Comparison of ENCODE assay signal across 8 cellular contexts in genomic region chrX:135973025-135973547, GRCh38. TPM values are rescaled to one million over a fixed set of nuclear protein-coding genes. Genes with fewer than 3 reads are reported as not detected.
A peak's percentile ranks its signal among the peaks of the same experiment; 100 is the strongest.
DNase-seq lines count a peak whose midpoint lies in the region; ATAC-seq lines count a peak whose summit lies in the region.

No MANE protein-coding gene starts in this region.

- no peak overlapping the region for H3K23ac ChIP-seq in neuronal stem cell (ENCODE audit: low read depth, low read length, poor library complexity)

- no peaks in the 10 kb centered on the region for H3K79me1 ChIP-seq in neuronal stem cell (ENCODE audit: low read depth, low read length)

- no peak overlapping the region for H2BK15ac ChIP-seq in neuronal stem cell (ENCODE audit: low read length)

- H3K27ac Mint-ChIP-seq in activated T-cell treated with anti-CD3 and anti-CD28 coated beads, Interleukin-2, amount 50 U/mL, for 24 hours: peak overlapping the region; percentile 99
- H3K27ac Mint-ChIP-seq in T-helper 17 cell: peak overlapping the region; percentile 100

- H3K4me1 Mint-ChIP-seq in activated T-cell treated with anti-CD3 and anti-CD28 coated beads, Interleukin-2, amount 50 U/mL, for 24 hours (ENCODE audit: low read depth): peaks cover 19% of the 10 kb centered on the region
- peaks cover 14% of the 10 kb centered on the region for H3K4me1 Mint-ChIP-seq in T-helper 17 cell

- no peak overlapping the region for H4K91ac ChIP-seq in neuronal stem cell (ENCODE audit: low read depth, low read length, poor library complexity)

- DNase-seq in activated T-cell treated with anti-CD3 and anti-CD28 coated beads, Interleukin-2, amount 50 U/mL, for 24 hours: peak; percentile 33
- no peak for DNase-seq in activated T-cell treated with anti-CD3 and anti-CD28 coated beads, Interleukin-2, amount 50 U/mL, for 1 hour
- DNase-seq in T-helper 17 cell (no peak), fibroblast of gingiva (ENCODE audit: low read depth) (peak; percentile 6), neuronal stem cell (ENCODE audit: low spot score) (no peak), DMS 273 treated with DMSO at 0.1 percent for 48 hours (lab: John Stamatoyannopoulos, UW) (no peak), SK-N-DZ (ENCODE audit: low spot score) (no peak)

- peak overlapping the region; percentile 56 for H3K14ac ChIP-seq in neuronal stem cell (ENCODE audit: low read length)

- peaks cover 3% of the 10 kb centered on the region in 2 donors for H3K4me1 ChIP-seq in neuronal stem cell (ENCODE audit: control insufficient read depth in 2 of 2, insufficient read depth in 1 of 2, low read depth in 1 of 2, low read length in 2 of 2)

- H3K9me3 ChIP-seq in T-helper 17 cell (ENCODE audit: control insufficient read depth, low read length, poor library complexity, severe bottlenecking): no peaks in the 10 kb centered on the region
- no peaks in the 10 kb centered on the region for H3K9me3 ChIP-seq in neuronal stem cell (replicated peaks in 1 of 2; ENCODE audit: control insufficient read depth in 2 of 2, insufficient read depth in 1 of 2, low read depth in 1 of 2, low read length in 2 of 2)

- peak overlapping the region; percentile 58 for H3K4me2 ChIP-seq in neuronal stem cell (ENCODE audit: insufficient read depth, low read length, poor library complexity, severe bottlenecking)

- H3K36me3 Mint-ChIP-seq in activated T-cell treated with anti-CD3 and anti-CD28 coated beads, Interleukin-2, amount 50 U/mL, for 24 hours (ENCODE audit: low read depth): peaks cover 18% of the 10 kb centered on the region
- H3K36me3 Mint-ChIP-seq in T-helper 17 cell (ENCODE audit: low read depth): no peaks in the 10 kb centered on the region

- peaks cover 10% of the 10 kb centered on the region for H3K27me3 Mint-ChIP-seq in activated T-cell treated with anti-CD3 and anti-CD28 coated beads, Interleukin-2, amount 50 U/mL, for 24 hours
- H3K27me3 Mint-ChIP-seq in T-helper 17 cell: no peaks in the 10 kb centered on the region

- H3K36me3 ChIP-seq in neuronal stem cell (replicated peaks in 1 of 2; ENCODE audit: control insufficient read depth in 2 of 2, insufficient read depth in 2 of 2, low read length in 2 of 2): peaks cover 0 to 4% of the 10 kb centered on the region in 2 donors

- no peak overlapping the region for H2BK5ac ChIP-seq in neuronal stem cell (ENCODE audit: low read length)

- no peak overlapping the region for H2AK5ac ChIP-seq in neuronal stem cell (ENCODE audit: low read depth, low read length)

- H2AFZ ChIP-seq in neuronal stem cell (ENCODE audit: low read length): peak overlapping the region; percentile 97

- no CpG with 5 or more reads among the region's 10 CpGs for WGBS in neuronal stem cell (ENCODE audit: extremely low coverage in 2 of 2, insufficient read length in 2 of 2, insufficient replicate concordance in 1 of 2), 2 donors

- H3K18ac ChIP-seq in neuronal stem cell (ENCODE audit: low read length): peak overlapping the region; percentile 27

- no peak overlapping the region for H2BK120ac ChIP-seq in neuronal stem cell (ENCODE audit: low read depth, low read length)

- H3K27ac ChIP-seq in neuronal stem cell (replicated peaks; ENCODE audit: low read length): peak overlapping the region; percentile 90

- no peak overlapping the region for H4K8ac ChIP-seq in neuronal stem cell (ENCODE audit: low read depth, low read length)

- H3K4me3 ChIP-seq in neuronal stem cell (ENCODE audit: low read length in 2 of 2): peak overlapping the region; percentile 67 to 99

- no peaks in the 10 kb centered on the region for H3K27me3 ChIP-seq in neuronal stem cell (ENCODE audit: control insufficient read depth in 3 of 3, insufficient read depth in 3 of 3, low read depth in 1 of 3, low read length in 3 of 3)

- H3K4me3 Mint-ChIP-seq in activated T-cell treated with anti-CD3 and anti-CD28 coated beads, Interleukin-2, amount 50 U/mL, for 24 hours: peak overlapping the region; percentile 91
- H3K4me3 Mint-ChIP-seq in T-helper 17 cell: peak overlapping the region; percentile 98

- no peaks in the 10 kb centered on the region for H3K9me3 Mint-ChIP-seq in activated T-cell treated with anti-CD3 and anti-CD28 coated beads, Interleukin-2, amount 50 U/mL, for 24 hours

- ATAC-seq in HG03060 (IDR thresholded peaks at IDR 0.05; ENCODE audit: low read depth, unreplicated experiment) (peak; percentile 22), T-helper 17 cell (no peak)

- H3K4ac ChIP-seq in neuronal stem cell (ENCODE audit: low read length): no peak overlapping the region

- H2BK12ac ChIP-seq in neuronal stem cell (ENCODE audit: low read length): no peak overlapping the region

- H3K9ac ChIP-seq in neuronal stem cell (ENCODE audit: low read depth, low read length, poor library complexity): peak overlapping the region; percentile 77

RNA-seq across cellular contexts. Expression of gene MMGT1, which starts 0.7 kb away (rescaled TPM):
- 10 to 100 TPM; 27.0 to 29.9 TPM for total RNA-seq in T-helper 17 cell
- 18.0 TPM for polyA plus RNA-seq in neuronal stem cell (2013, experiment 1 of 2)
- 17.7 TPM for polyA plus RNA-seq in neuronal stem cell (2013, experiment 2 of 2)
- polyA plus RNA-seq in SK-N-DZ (2014; cell fraction: cytosol; rRNA removed): 19.6 and 20.1 TPM in 2 replicates
- polyA plus RNA-seq in SK-N-DZ (2014; cell fraction: nucleus; rRNA removed): 6.0 and 8.1 TPM in 2 replicates

RNA-seq across cellular contexts. Expression of gene SLC9A6, which starts 12.1 kb away (rescaled TPM):
- 10 to 100 TPM; 23.9 to 26.3 TPM for total RNA-seq in T-helper 17 cell
- 7.7 TPM for polyA plus RNA-seq in neuronal stem cell (2013, experiment 1 of 2)
- 7.8 TPM for polyA plus RNA-seq in neuronal stem cell (2013, experiment 2 of 2)
- polyA plus RNA-seq in SK-N-DZ (2014; cell fraction: cytosol; rRNA removed): 9.7 and 11.9 TPM in 2 replicates
- 6.9 and 7.3 TPM in 2 replicates for polyA plus RNA-seq in SK-N-DZ (2014; cell fraction: nucleus; rRNA removed)

Comparison
In these comparisons a context has a peak if more than half of its experiments do, and no peak if none do; other contexts are left out.
1. DNase-seq: peak in activated T-cell treated with anti-CD3 and anti-CD28 coated beads, Interleukin-2, amount 50 U/mL, for 24 hours (single experiment) and fibroblast of gingiva (single experiment); none in activated T-cell treated with anti-CD3 and anti-CD28 coated beads, Interleukin-2, amount 50 U/mL, for 1 hour (single experiment), T-helper 17 cell (0 of 3), neuronal stem cell (single experiment), DMS 273 treated with DMSO at 0.1 percent for 48 hours (single experiment) and SK-N-DZ (single experiment).